Comparison of ENCODE assay signal across 2 cellular contexts in the genomic region with DNA sequence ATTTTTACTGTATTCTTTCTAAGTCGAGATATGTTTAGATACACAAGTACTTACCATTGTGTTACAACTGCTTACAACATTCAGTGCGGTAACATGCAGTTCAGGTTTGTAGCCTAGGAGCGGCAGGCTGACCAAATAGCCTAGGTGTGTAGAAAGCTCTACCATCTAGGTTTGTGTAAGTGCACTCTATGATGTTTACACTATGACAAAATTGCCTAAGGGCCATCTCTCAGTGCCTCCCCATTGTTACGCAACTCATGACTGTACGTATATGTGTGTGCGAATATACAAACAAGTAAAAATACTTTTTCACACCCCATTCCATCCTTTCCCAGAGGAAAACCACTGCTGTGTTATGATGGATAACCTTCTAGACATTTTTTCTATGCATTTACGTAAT.
A peak's percentile ranks its signal among the peaks of the same experiment; 100 is the strongest.
TF ChIP-seq lines count a peak whose summit lies in the region.

No MANE protein-coding gene starts in this region.

TF ChIP-seq in HCT116, 20 proteins besides CTCF, POLR2A, EP300 and RAD21:
- TF ChIP-seq, protein P1, sequence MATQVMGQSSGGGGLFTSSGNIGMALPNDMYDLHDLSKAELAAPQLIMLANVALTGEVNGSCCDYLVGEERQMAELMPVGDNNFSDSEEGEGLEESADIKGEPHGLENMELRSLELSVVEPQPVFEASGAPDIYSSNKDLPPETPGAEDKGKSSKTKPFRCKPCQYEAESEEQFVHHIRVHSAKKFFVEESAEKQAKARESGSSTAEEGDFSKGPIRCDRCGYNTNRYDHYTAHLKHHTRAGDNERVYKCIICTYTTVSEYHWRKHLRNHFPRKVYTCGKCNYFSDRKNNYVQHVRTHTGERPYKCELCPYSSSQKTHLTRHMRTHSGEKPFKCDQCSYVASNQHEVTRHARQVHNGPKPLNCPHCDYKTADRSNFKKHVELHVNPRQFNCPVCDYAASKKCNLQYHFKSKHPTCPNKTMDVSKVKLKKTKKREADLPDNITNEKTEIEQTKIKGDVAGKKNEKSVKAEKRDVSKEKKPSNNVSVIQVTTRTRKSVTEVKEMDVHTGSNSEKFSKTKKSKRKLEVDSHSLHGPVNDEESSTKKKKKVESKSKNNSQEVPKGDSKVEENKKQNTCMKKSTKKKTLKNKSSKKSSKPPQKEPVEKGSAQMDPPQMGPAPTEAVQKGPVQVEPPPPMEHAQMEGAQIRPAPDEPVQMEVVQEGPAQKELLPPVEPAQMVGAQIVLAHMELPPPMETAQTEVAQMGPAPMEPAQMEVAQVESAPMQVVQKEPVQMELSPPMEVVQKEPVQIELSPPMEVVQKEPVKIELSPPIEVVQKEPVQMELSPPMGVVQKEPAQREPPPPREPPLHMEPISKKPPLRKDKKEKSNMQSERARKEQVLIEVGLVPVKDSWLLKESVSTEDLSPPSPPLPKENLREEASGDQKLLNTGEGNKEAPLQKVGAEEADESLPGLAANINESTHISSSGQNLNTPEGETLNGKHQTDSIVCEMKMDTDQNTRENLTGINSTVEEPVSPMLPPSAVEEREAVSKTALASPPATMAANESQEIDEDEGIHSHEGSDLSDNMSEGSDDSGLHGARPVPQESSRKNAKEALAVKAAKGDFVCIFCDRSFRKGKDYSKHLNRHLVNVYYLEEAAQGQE (IDR thresholded peaks at IDR 0.05; ENCODE audit: low read depth), result no peak
- peak; percentile 40; the same call in 1 of the 2 replicates for TF ChIP-seq CEBPB (IDR thresholded peaks at IDR 0.05; ENCODE audit: low read depth)

TF ChIP-seq in SK-N-SH, 30 proteins besides CTCF, POLR2A, EP300 and RAD21:
- TF ChIP-seq FOSL2 (IDR thresholded peaks at IDR 0.05; ENCODE audit: borderline replicate concordance, low read depth) (no peak), MEF2A (IDR thresholded peaks at IDR 0.05; ENCODE audit: borderline replicate concordance, low read depth) (no peak), JUND (IDR thresholded peaks at IDR 0.05) (no peak), USF1 (IDR thresholded peaks at IDR 0.05; ENCODE audit: borderline replicate concordance, low read depth) (no peak), GATA2 (CRISPR knock-in tag; IDR thresholded peaks at IDR 0.05) (no peak), CHD2 (IDR thresholded peaks at IDR 0.05; ENCODE audit: low read length, partially characterized antibody) (no peak), USF2 (IDR thresholded peaks at IDR 0.05; ENCODE audit: borderline replicate concordance, low read depth, low read length) (no peak), RXRA (IDR thresholded peaks at IDR 0.05; ENCODE audit: borderline replicate concordance, low read depth) (no peak), YY1 (IDR thresholded peaks at IDR 0.05; ENCODE audit: low read depth) (no peak), NRF1 (IDR thresholded peaks at IDR 0.05; ENCODE audit: low read depth, low read length) (no peak), PBX3 (IDR thresholded peaks at IDR 0.05) (no peak), NFIC (IDR thresholded peaks at IDR 0.05; ENCODE audit: borderline replicate concordance) (no peak), POLR2AphosphoS5 (IDR thresholded peaks at IDR 0.05; ENCODE audit: low read depth, low read length) (no peak), MXI1 (IDR thresholded peaks at IDR 0.05; ENCODE audit: low read depth, low read length) (no peak), FOXJ3 (CRISPR knock-in tag; IDR thresholded peaks at IDR 0.05) (no peak), RFX5 (IDR thresholded peaks at IDR 0.05; ENCODE audit: low read length) (no peak)
- TF ChIP-seq, protein P1 (IDR thresholded peaks at IDR 0.05; ENCODE audit: low read depth, low read length), result no peak
